13 cellular contexts compared by ENCODE assay signal in the genomic region with DNA sequence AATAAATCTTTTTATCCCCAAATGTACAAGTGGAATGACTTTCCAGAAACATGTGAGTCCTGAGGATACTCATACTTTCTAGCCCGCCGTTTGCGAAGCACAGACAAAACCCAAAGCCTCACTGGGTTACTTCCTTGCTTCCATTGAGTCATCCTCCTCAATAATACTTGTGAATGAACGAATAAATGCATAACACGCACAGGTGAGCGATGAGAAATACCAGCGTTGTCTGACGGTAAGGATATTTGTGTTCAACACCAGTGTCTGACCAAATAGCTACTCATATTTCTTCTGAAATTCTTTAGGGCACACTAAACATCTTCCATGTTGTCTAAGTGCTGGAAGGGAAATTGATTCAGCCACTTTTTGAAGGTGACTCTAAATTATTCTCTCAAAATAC. TPM values are rescaled to one million over a fixed set of nuclear protein-coding genes. Genes with fewer than 3 reads are reported as not detected.
DNase-seq lines count a peak whose midpoint lies in the region; ATAC-seq and TF ChIP-seq lines count a peak whose summit lies in the region.
"Had no signal": no experiment of that assay in that cellular context is flagged by ENCODE, and none has a peak within 500 bp of the region (broad histone marks: within the 10 kb centered on the region; RNA-seq: fewer than 3 reads in every experiment).

No MANE protein-coding gene starts in this region.

- no peaks in the 10 kb centered on the region for H3K9me3 ChIP-seq in CD4-positive, CD25-positive, alpha-beta regulatory T cell (ENCODE audit: control insufficient read depth in 2 of 2, low read length in 2 of 2)
- H3K9me3 ChIP-seq: vagina had no signal

- H3K36me3 Mint-ChIP-seq in CD4-positive, CD25-positive, alpha-beta regulatory T cell, result no peaks in the 10 kb centered on the region
- no peaks in the 10 kb centered on the region for H3K36me3 Mint-ChIP-seq in activated T-helper 17 cell treated with anti-CD3 and anti-CD28 coated beads, Interleukin-2, amount 50 U/mL, for 72 hours (ENCODE audit: low read depth)
- H3K36me3 Mint-ChIP-seq in naive B cell (no peaks in the 10 kb centered on the region), osteocyte (ENCODE audit: unreplicated experiment) (no peaks in the 10 kb centered on the region)

- no peaks in the 10 kb centered on the region for H3K27me3 Mint-ChIP-seq in CD4-positive, CD25-positive, alpha-beta regulatory T cell
- peaks cover 3% of the 10 kb centered on the region for H3K27me3 Mint-ChIP-seq in activated T-helper 17 cell treated with anti-CD3 and anti-CD28 coated beads, Interleukin-2, amount 50 U/mL, for 72 hours
- no peaks in the 10 kb centered on the region for H3K27me3 Mint-ChIP-seq in naive B cell
- H3K27me3 Mint-ChIP-seq in osteocyte (ENCODE audit: unreplicated experiment), result peaks cover 36% of the 10 kb centered on the region

- TF ChIP-seq CTCF in GM12864 (IDR thresholded peaks at IDR 0.05; ENCODE audit: low read depth, low read length, missing control alignments), result no peak
- no peak for TF ChIP-seq CTCF in osteocyte (IDR thresholded peaks at IDR 0.05)

- ATAC-seq in CD4-positive, CD25-positive, alpha-beta regulatory T cell (ENCODE audit: low read depth in 2 of 2), result no peak
- no peak for ATAC-seq in activated T-helper 17 cell treated with anti-CD3 and anti-CD28 coated beads, Interleukin-2, amount 50 U/mL, for 72 hours (replicated peaks)
- no peak for ATAC-seq in naive B cell (ENCODE audit: low read depth in 2 of 2)

- H3K36me3 ChIP-seq in CD4-positive, CD25-positive, alpha-beta regulatory T cell (ENCODE audit: control insufficient read depth, insufficient read depth, low read length), result no peaks in the 10 kb centered on the region
- H3K36me3 ChIP-seq: vagina had no signal

- H3K4me3 Mint-ChIP-seq in CD4-positive, CD25-positive, alpha-beta regulatory T cell, result peak overlapping the region; percentile 79 to 95 (median 90)
- H3K4me3 Mint-ChIP-seq in activated T-helper 17 cell treated with anti-CD3 and anti-CD28 coated beads, Interleukin-2, amount 50 U/mL, for 72 hours, result peak overlapping the region; percentile 80
- peak overlapping the region; percentile 80 to 96 (median 91) for H3K4me3 Mint-ChIP-seq in naive B cell
- H3K4me3 Mint-ChIP-seq in osteocyte (ENCODE audit: unreplicated experiment), result no peak overlapping the region

- peaks cover 13 to 21% (median 18%) of the 10 kb centered on the region in 4 donors for H3K4me1 Mint-ChIP-seq in CD4-positive, CD25-positive, alpha-beta regulatory T cell
- H3K4me1 Mint-ChIP-seq in activated T-helper 17 cell treated with anti-CD3 and anti-CD28 coated beads, Interleukin-2, amount 50 U/mL, for 72 hours, result peaks cover 5% of the 10 kb centered on the region
- peaks cover 36 to 52% (median 41%) of the 10 kb centered on the region in 3 donors for H3K4me1 Mint-ChIP-seq in naive B cell
- H3K4me1 Mint-ChIP-seq in osteocyte (ENCODE audit: unreplicated experiment), result no peaks in the 10 kb centered on the region

- H3K9me3 Mint-ChIP-seq in CD4-positive, CD25-positive, alpha-beta regulatory T cell, result no peaks in the 10 kb centered on the region
- no peaks in the 10 kb centered on the region for H3K9me3 Mint-ChIP-seq in activated T-helper 17 cell treated with anti-CD3 and anti-CD28 coated beads, Interleukin-2, amount 50 U/mL, for 72 hours
- H3K9me3 Mint-ChIP-seq in naive B cell (no peaks in the 10 kb centered on the region), osteocyte (ENCODE audit: unreplicated experiment) (no peaks in the 10 kb centered on the region)

- peak overlapping the region; percentile 62 for H3K27ac ChIP-seq in CD4-positive, CD25-positive, alpha-beta regulatory T cell (ENCODE audit: insufficient read depth, low read length, poor library complexity, severe bottlenecking)
- H3K27ac ChIP-seq: vagina had no signal

- no peak for DNase-seq in CD4-positive, CD25-positive, alpha-beta regulatory T cell
- DNase-seq in GM12864 (ENCODE audit: low read depth) (no peak), naive B cell (no peak), NCI-H2081 treated with DMSO at 0.1 percent for 48 hours (lab: John Stamatoyannopoulos, UW) (no peak), osteocyte (ENCODE audit: extremely low spot score, unreplicated experiment) (no peak), anterior cingulate cortex (lab: John Stamatoyannopoulos, UW) (no peak)
- DNase-seq: amniotic stem cell; NCI-H1436; NCI-H345; NK-92 treated with Interleukin-12 subunit alpha and Interleukin-12 subunit beta, amount 100 ng/mL, for 24 hours; SHP77 had no signal

- H3K27me3 ChIP-seq in CD4-positive, CD25-positive, alpha-beta regulatory T cell (ENCODE audit: control insufficient read depth, insufficient read depth, low read length), result no peaks in the 10 kb centered on the region
- H3K27me3 ChIP-seq: vagina had no signal

- peak overlapping the region; percentile 71 for H3K4me3 ChIP-seq in CD4-positive, CD25-positive, alpha-beta regulatory T cell (ENCODE audit: low read depth, low read length)
- peak overlapping the region; percentile 26; the same call in 1 of the 2 replicates for H3K4me3 ChIP-seq in GM12864 (ENCODE audit: low read depth, low read length)
- H3K4me3 ChIP-seq: vagina had no signal

- H3K4me1 ChIP-seq in CD4-positive, CD25-positive, alpha-beta regulatory T cell (ENCODE audit: control insufficient read depth, insufficient read depth, low read length, poor library complexity, severe bottlenecking), result peaks cover 12% of the 10 kb centered on the region
- H3K4me1 ChIP-seq: vagina had no signal

- peak overlapping the region; percentile 92 to 97 (median 94) for H3K27ac Mint-ChIP-seq in CD4-positive, CD25-positive, alpha-beta regulatory T cell
- peak overlapping the region; percentile 37 for H3K27ac Mint-ChIP-seq in activated T-helper 17 cell treated with anti-CD3 and anti-CD28 coated beads, Interleukin-2, amount 50 U/mL, for 72 hours
- peak overlapping the region; percentile 78 to 97 (median 92) for H3K27ac Mint-ChIP-seq in naive B cell
- H3K27ac Mint-ChIP-seq in osteocyte (ENCODE audit: unreplicated experiment), result no peak overlapping the region

RNA-seq across cellular contexts. Expression of a gene that starts 36.0 kb away (rescaled TPM):
- 80.6 TPM for total RNA-seq in CD4-positive, CD25-positive, alpha-beta regulatory T cell
- 10 to 100 TPM; 35.0 to 45.0 (median 38.7) TPM for polyA plus RNA-seq in CD4-positive, CD25-positive, alpha-beta regulatory T cell
- 100 to 1,000 TPM in 1 of 2 donors, 10 to 100 TPM in 1; 25.6 to 130 TPM for total RNA-seq in activated T-helper 17 cell treated with anti-CD3 and anti-CD28 coated beads, Interleukin-2, amount 50 U/mL, for 72 hours
- polyA plus RNA-seq in naive B cell (ENCODE audit: low read depth in 6 of 6), result 100 to 1,000 TPM in 1 of 6 donors, 10 to 100 TPM in 5; 74.5 to 104 (median 88.2) TPM
- 73.3 and 73.6 TPM in 2 replicates for total RNA-seq in osteocyte
